In genomic region chr17:3962217-3963069, GRCh38 we compare ENCODE assay signal across 12 cellular contexts. TPM values are rescaled to one million over a fixed set of nuclear protein-coding genes. Genes with fewer than 3 reads are reported as not detected.
DNase-seq lines count a peak whose midpoint lies in the region; FAIRE-seq and TF ChIP-seq lines count a peak whose summit lies in the region.
"Had no signal": no experiment of that assay in that cellular context is flagged by ENCODE, and none has a peak within 500 bp of the region (broad histone marks: within the 10 kb centered on the region; RNA-seq: fewer than 3 reads in every experiment).

No MANE protein-coding gene starts in this region.

- H3K4me2 ChIP-seq in BLaER1 treated with 17β-estradiol and CSF1 and Interleukin-3, amounts not matched to agents 10 nM and 100 nM: peak overlapping the region; percentile 89 to 100 (median 96)
- no peak overlapping the region for H3K4me2 ChIP-seq in hepatocyte

- FAIRE-seq in GM12892 (lab: Jason Lieb, UNC): peak; percentile 79

- H3K27ac ChIP-seq in BLaER1 treated with 17β-estradiol and CSF1 and Interleukin-3, amounts not matched to agents 10 nM and 100 nM: peak overlapping the region in 9 of 11 experiments; percentile 26 to 93 (median 84); a peak in 15 of 22 replicates
- H3K27ac ChIP-seq in mucosa of rectum (ENCODE audit: low read depth in 2 of 2, low read length in 2 of 2) (peak overlapping the region; percentile 97 to 99), hepatocyte (no peak overlapping the region)

- no TSS peak for BruUV-seq in MCF 10A (replicated peaks; lab: Mats Ljungman, UMichigan)

- H3K36me3 ChIP-seq in BLaER1 treated with 17β-estradiol and CSF1 and Interleukin-3, amounts not matched to agents 10 nM and 100 nM: peaks cover 0 to 10% (median 6%) of the 10 kb centered on the region in 11 experiments; a peak in 8 of 22 replicates
- H3K36me3 ChIP-seq in mucosa of rectum (ENCODE audit: control insufficient read depth in 2 of 2, insufficient read depth in 2 of 2, low read length in 2 of 2) (peaks cover 8% of the 10 kb centered on the region in 2 donors), hepatocyte (replicated peaks; ENCODE audit: insufficient read depth, low read depth) (no peaks in the 10 kb centered on the region)

- WGBS in hepatocyte (ENCODE audit: low lambda C conversion rate, missing lambda C conversion rate): 84% methylated on average over 11 of the region's 11 CpGs

- peaks cover 55 to 95% (median 85%) of the 10 kb centered on the region in 10 experiments for H3K4me1 ChIP-seq in BLaER1 treated with 17β-estradiol and CSF1 and Interleukin-3, amounts not matched to agents 10 nM and 100 nM
- peaks cover 61 to 70% of the 10 kb centered on the region in 2 donors for H3K4me1 ChIP-seq in mucosa of rectum (ENCODE audit: control insufficient read depth in 2 of 2, insufficient read depth in 2 of 2, low read length in 2 of 2)
- H3K4me1 ChIP-seq in hepatocyte (ENCODE audit: insufficient read depth): peaks cover 18% of the 10 kb centered on the region

- no peak overlapping the region for H2AFZ ChIP-seq in hepatocyte

- no peaks in the 10 kb centered on the region for H3K9me2 ChIP-seq in hepatocyte (replicated peaks; ENCODE audit: insufficient read depth)

- no peak for TF ChIP-seq POLR2A in GM12892 (IDR thresholded peaks at IDR 0.05; ENCODE audit: low read depth, low read length)

- H3K27ac Mint-ChIP-seq in activated T-helper 1 cell treated with anti-CD3 and anti-CD28 coated beads, Interleukin-12 subunit alpha, Interleukin-12 subunit beta, Interleukin-2, Interleukin-4 antibody, amounts not matched to agents 30 ng/mL and 10 ng/mL and 1 ng/mL, durations not matched to agents 14 hours and 24 hours and 36 hours: peak overlapping the region; percentile 73
- H3K27ac Mint-ChIP-seq in MCF 10A (ENCODE audit: low read depth, unreplicated experiment): no peak overlapping the region

- peak overlapping the region; percentile 73 to 89 (median 78); a peak in 19 of 20 replicates for H3K4me3 ChIP-seq in BLaER1 treated with 17β-estradiol and CSF1 and Interleukin-3, amounts not matched to agents 10 nM and 100 nM
- peak overlapping the region; percentile 25 to 81 for H3K4me3 ChIP-seq in mucosa of rectum (ENCODE audit: low read length in 2 of 2)
- no peak overlapping the region for H3K4me3 ChIP-seq in hepatocyte

- H3K27me3 ChIP-seq in BLaER1 treated with 17β-estradiol and CSF1 and Interleukin-3, amounts not matched to agents 10 nM and 100 nM: peaks cover 0 to 7% (median 0%) of the 10 kb centered on the region in 11 experiments; a peak in 2 of 22 replicates
- H3K27me3 ChIP-seq in mucosa of rectum (ENCODE audit: control insufficient read depth in 2 of 2, insufficient read depth in 2 of 2, low read length in 2 of 2) (no peaks in the 10 kb centered on the region), hepatocyte (peaks cover 30% of the 10 kb centered on the region)

- no peaks in the 10 kb centered on the region for H3K9me3 Mint-ChIP-seq in activated T-helper 1 cell treated with anti-CD3 and anti-CD28 coated beads, Interleukin-12 subunit alpha, Interleukin-12 subunit beta, Interleukin-2, Interleukin-4 antibody, amounts not matched to agents 30 ng/mL and 10 ng/mL and 1 ng/mL, durations not matched to agents 14 hours and 24 hours and 36 hours
- no peaks in the 10 kb centered on the region for H3K9me3 Mint-ChIP-seq in MCF 10A (ENCODE audit: unreplicated experiment)

- H3K36me3 Mint-ChIP-seq in activated T-helper 1 cell treated with anti-CD3 and anti-CD28 coated beads, Interleukin-12 subunit alpha, Interleukin-12 subunit beta, Interleukin-2, Interleukin-4 antibody, amounts not matched to agents 30 ng/mL and 10 ng/mL and 1 ng/mL, durations not matched to agents 14 hours and 24 hours and 36 hours (ENCODE audit: low read depth): peaks cover 5% of the 10 kb centered on the region
- no peaks in the 10 kb centered on the region for H3K36me3 Mint-ChIP-seq in MCF 10A (ENCODE audit: insufficient read depth, unreplicated experiment)

- CTCF ChIA-PET in MCF 10A (lab: Yijun Ruan, JAX): interaction anchor here (0.9 kb wide), 1 partner anchor 39 kb away, joined by 3 read pairs; no protein-coding TSS in a partner anchor

- intact Hi-C loops in activated T-helper 1 cell treated with anti-CD3 and anti-CD28 coated beads, Interleukin-12 subunit alpha, Interleukin-12 subunit beta, Interleukin-2, Interleukin-4 antibody, amounts not matched to agents 30 ng/mL and 10 ng/mL and 1 ng/mL, durations not matched to agents 14 hours and 24 hours and 36 hours (cut with micrococcal nuclease): loop anchor here (5.0 kb wide), 1 partner anchor 240 kb away; the partner anchor contains the start of gene HASPIN
- intact Hi-C loops in MCF 10A (cut with micrococcal nuclease): no loop called here

- peaks cover 54% of the 10 kb centered on the region for H3K4me1 Mint-ChIP-seq in activated T-helper 1 cell treated with anti-CD3 and anti-CD28 coated beads, Interleukin-12 subunit alpha, Interleukin-12 subunit beta, Interleukin-2, Interleukin-4 antibody, amounts not matched to agents 30 ng/mL and 10 ng/mL and 1 ng/mL, durations not matched to agents 14 hours and 24 hours and 36 hours (ENCODE audit: low read depth)
- H3K4me1 Mint-ChIP-seq in MCF 10A (ENCODE audit: insufficient read depth, unreplicated experiment): peaks cover 13% of the 10 kb centered on the region

- H4K20me1 ChIP-seq in BLaER1 treated with 17β-estradiol and CSF1 and Interleukin-3, amounts not matched to agents 10 nM and 100 nM: peaks cover 0 to 69% (median 58%) of the 10 kb centered on the region in 11 experiments; a peak in 19 of 22 replicates
- H4K20me1 ChIP-seq in hepatocyte (ENCODE audit: insufficient read depth, poor library complexity, severe bottlenecking): no peaks in the 10 kb centered on the region

- H3K9ac ChIP-seq in BLaER1 treated with 17β-estradiol and CSF1 and Interleukin-3, amounts not matched to agents 10 nM and 100 nM: peak overlapping the region in 10 of 11 experiments; percentile 31 to 90 (median 82); a peak in 16 of 22 replicates
- peak overlapping the region; percentile 52 to 97 for H3K9ac ChIP-seq in mucosa of rectum (ENCODE audit: low read depth in 1 of 2, low read length in 2 of 2)

- peak overlapping the region; percentile 89 for H3K4me3 Mint-ChIP-seq in activated T-helper 1 cell treated with anti-CD3 and anti-CD28 coated beads, Interleukin-12 subunit alpha, Interleukin-12 subunit beta, Interleukin-2, Interleukin-4 antibody, amounts not matched to agents 30 ng/mL and 10 ng/mL and 1 ng/mL, durations not matched to agents 14 hours and 24 hours and 36 hours
- no peak overlapping the region for H3K4me3 Mint-ChIP-seq in MCF 10A (ENCODE audit: unreplicated experiment)

- no peaks in the 10 kb centered on the region for H3K27me3 Mint-ChIP-seq in activated T-helper 1 cell treated with anti-CD3 and anti-CD28 coated beads, Interleukin-12 subunit alpha, Interleukin-12 subunit beta, Interleukin-2, Interleukin-4 antibody, amounts not matched to agents 30 ng/mL and 10 ng/mL and 1 ng/mL, durations not matched to agents 14 hours and 24 hours and 36 hours (ENCODE audit: insufficient read depth)
- peaks cover 12% of the 10 kb centered on the region for H3K27me3 Mint-ChIP-seq in MCF 10A (ENCODE audit: insufficient read depth, unreplicated experiment)

- no peaks in the 10 kb centered on the region for H3K79me2 ChIP-seq in hepatocyte

- H3K9me3 ChIP-seq in BLaER1 treated with 17β-estradiol and CSF1 and Interleukin-3, amounts not matched to agents 10 nM and 100 nM (replicated peaks in 1 of 11): no peaks in the 10 kb centered on the region
- H3K9me3 ChIP-seq in mucosa of rectum (ENCODE audit: control insufficient read depth in 2 of 2, low read length in 2 of 2) (no peaks in the 10 kb centered on the region), hepatocyte (ENCODE audit: low read depth) (no peaks in the 10 kb centered on the region)

- POLR2A ChIA-PET in MCF 10A (lab: Yijun Ruan, JAX): no interaction called here

- no peak for DNase-seq in GM12892 (ENCODE audit: insufficient read length)
- no peak for DNase-seq in activated T-helper 1 cell treated with anti-CD3 and anti-CD28 coated beads, Interleukin-12 subunit alpha, Interleukin-12 subunit beta, Interleukin-2, Interleukin-4 antibody, amounts not matched to agents 30 ng/mL and 10 ng/mL and 1 ng/mL, durations not matched to agents 14 hours and 24 hours and 36 hours (ENCODE audit: low spot score)
- no peak for DNase-seq in mesenteric fat pad (ENCODE audit: low spot score)
- DNase-seq in MCF 10A (ENCODE audit: unreplicated experiment): no peak
- no peak for DNase-seq in hepatocyte (ENCODE audit: low spot score)
- no peak for DNase-seq in T1000 (lab: John Stamatoyannopoulos, UW)
- DNase-seq: NCI-H187 treated with DMSO at 0.1 percent for 48 hours had no signal

- TF ChIP-seq CTCF in MCF 10A (IDR thresholded peaks at IDR 0.05; ENCODE audit: unreplicated experiment): no peak
- TF ChIP-seq CTCF in hepatocyte (IDR thresholded peaks at IDR 0.05; ENCODE audit: poor library complexity): no peak

RNA-seq across cellular contexts. Expression of gene ATP2A3, which starts 1.8 kb away (rescaled TPM):
- polyA plus RNA-seq in GM12892 (2012; ENCODE audit: missing spikeins): 17.1 TPM
- total RNA-seq in activated T-helper 1 cell treated with anti-CD3 and anti-CD28 coated beads, Interleukin-12 subunit alpha, Interleukin-12 subunit beta, Interleukin-2, Interleukin-4 antibody, amounts not matched to agents 30 ng/mL and 10 ng/mL and 1 ng/mL, durations not matched to agents 14 hours and 24 hours and 36 hours: 107 and 111 TPM in 2 replicates
- total RNA-seq in mesenteric fat pad (9.7 TPM), MCF 10A (2022) (not detected in 2 replicates), hepatocyte (2.4 and 4.1 TPM in 2 replicates)
- polyA plus RNA-seq in hepatocyte: 2.2 and 4.5 TPM in 2 replicates

RNA-seq across cellular contexts. Expression of gene P2RX1, which starts 46.2 kb away (rescaled TPM):
- polyA plus RNA-seq in GM12892 (2012; ENCODE audit: missing spikeins): 0.87 TPM
- total RNA-seq in activated T-helper 1 cell treated with anti-CD3 and anti-CD28 coated beads, Interleukin-12 subunit alpha, Interleukin-12 subunit beta, Interleukin-2, Interleukin-4 antibody, amounts not matched to agents 30 ng/mL and 10 ng/mL and 1 ng/mL, durations not matched to agents 14 hours and 24 hours and 36 hours: 0.13 and 0.34 TPM in 2 replicates
- 2.3 TPM for total RNA-seq in mesenteric fat pad
- not detected in 2 replicates for total RNA-seq in MCF 10A (2022)
- total RNA-seq in hepatocyte: 0.20 and 0.50 TPM in 2 replicates
- polyA plus RNA-seq in hepatocyte: 1.8 and 2.3 TPM in 2 replicates
- total RNA-seq: kidney epithelial cell, RPMI7951 had no signal
- polyA plus RNA-seq: fibroblast of lung had no signal

Comparison
In these comparisons a context has a peak if more than half of its experiments do, and no peak if none do; other contexts are left out.
1. RNA of gene ATP2A3, which starts 1.8 kb away (total RNA-seq): 107 to 111 TPM in activated T-helper 1 cell treated with anti-CD3 and anti-CD28 coated beads, Interleukin-12 subunit alpha, Interleukin-12 subunit beta, Interleukin-2, Interleukin-4 antibody, amounts not matched to agents 30 ng/mL and 10 ng/mL and 1 ng/mL, durations not matched to agents 14 hours and 24 hours and 36 hours; 9.7 TPM in mesenteric fat pad (single experiment), 2.4 to 4.1 TPM in hepatocyte and not detected in MCF 10A; every median in the first group is over 10 times any median in the second.